19 cellular contexts compared by ENCODE assay signal in the genomic region with DNA sequence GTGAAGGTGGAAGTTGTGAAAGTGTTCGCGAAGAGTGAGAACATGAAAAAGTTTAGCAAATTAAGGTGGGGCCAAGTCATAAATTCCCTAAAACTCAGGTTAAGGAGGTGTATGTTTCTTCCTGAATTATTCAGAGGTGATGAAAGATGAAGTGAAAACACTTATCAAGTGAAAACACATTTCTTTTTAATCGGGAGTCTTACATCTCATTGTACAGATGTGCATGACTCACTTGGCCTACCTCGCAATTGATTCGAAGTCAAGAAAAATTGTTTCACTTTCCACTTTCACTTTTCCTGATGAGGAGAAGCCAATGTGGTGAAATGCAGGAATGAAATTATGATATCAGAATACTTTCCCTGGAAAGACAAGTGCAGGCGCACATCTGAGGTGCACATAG.
DNase-seq lines count a peak whose midpoint lies in the region; ATAC-seq, FAIRE-seq and TF ChIP-seq lines count a peak whose summit lies in the region.
"Had no signal": no experiment of that assay in that cellular context is flagged by ENCODE, and none has a peak within 500 bp of the region (broad histone marks: within the 10 kb centered on the region; RNA-seq: fewer than 3 reads in every experiment).

No MANE protein-coding gene starts in this region.

- no peak overlapping the region for H3K18ac ChIP-seq in IMR-90 (ENCODE audit: low read depth, low read length)

- no peak overlapping the region for H3K27ac ChIP-seq in IMR-90 (ENCODE audit: insufficient read depth, low read length)
- no peak overlapping the region for H3K27ac ChIP-seq in astrocyte (ENCODE audit: low read depth, low read length)
- H3K27ac ChIP-seq: C4-2B, esophagus muscularis mucosa, pancreas, SJCRH30, tibial artery had no signal

- no peak for TF ChIP-seq RAD21 in IMR-90 (IDR thresholded peaks at IDR 0.05; ENCODE audit: low read length)

- no peaks in the 10 kb centered on the region for H3K36me3 Mint-ChIP-seq in astrocyte (ENCODE audit: low read depth, unreplicated experiment)
- no peaks in the 10 kb centered on the region for H3K36me3 Mint-ChIP-seq in activated CD4-positive, alpha-beta T cell treated with anti-CD3 and anti-CD28 coated beads, Interleukin-2, amount 10 ng/mL, durations not matched to agents 24 days and 14 days (ENCODE audit: low read depth)
- H3K36me3 Mint-ChIP-seq: activated CD8-positive, alpha-beta memory T cell treated with anti-CD3 and anti-CD28 coated beads, Interleukin-2, amount 10 ng/mL, durations not matched to agents 7 days and 5 days had no signal

- H3K9me3 ChIP-seq in IMR-90 (ENCODE audit: control insufficient read depth, insufficient read depth, low read length) (no peaks in the 10 kb centered on the region), astrocyte (ENCODE audit: insufficient read depth, low read depth, low read length) (peaks cover 3% of the 10 kb centered on the region)
- H3K9me3 ChIP-seq: pancreas, SJCRH30 had no signal

- intact Hi-C loops in IMR-90 (cut with micrococcal nuclease): no loop called here
- intact Hi-C loops in activated CD4-positive, alpha-beta T cell treated with anti-CD3 and anti-CD28 coated beads, Interleukin-2, amount 10 ng/mL, durations not matched to agents 24 days and 14 days (cut with micrococcal nuclease): no loop called here

- TF ChIP-seq CTCF in IMR-90 (conservative IDR thresholded peaks at IDR 0.05; ENCODE audit: low read depth, low read length) (no peak), astrocyte (IDR thresholded peaks at IDR 0.05; ENCODE audit: insufficient read depth, low read depth, low read length) (no peak), fibroblast of the aortic adventitia (IDR thresholded peaks at IDR 0.05; ENCODE audit: insufficient read depth, low read length) (no peak), GM13977 (IDR thresholded peaks at IDR 0.05; ENCODE audit: extremely low read depth, insufficient read depth, missing control alignments) (no peak)

- no peaks in the 10 kb centered on the region for H4K20me1 ChIP-seq in IMR-90 (ENCODE audit: insufficient read depth, low read length)
- H4K20me1 ChIP-seq in astrocyte (ENCODE audit: insufficient read depth, low read length): no peaks in the 10 kb centered on the region

- H2BK15ac ChIP-seq in IMR-90 (ENCODE audit: low read depth, low read length): no peak overlapping the region

- no peak overlapping the region for H3K56ac ChIP-seq in IMR-90 (ENCODE audit: extremely low read depth, insufficient read depth, low read length)

- WGBS in IMR-90 (ENCODE audit: extremely low coverage in 2 of 2, insufficient read length in 1 of 2), 2 experiments: no CpG with 5 or more reads among the region's 6 CpGs

- H3K79me1 ChIP-seq in IMR-90 (ENCODE audit: low read depth in 1 of 2, low read length in 2 of 2): no peaks in the 10 kb centered on the region

- H3K9me1 ChIP-seq in IMR-90 (ENCODE audit: insufficient read depth, low read length): no peaks in the 10 kb centered on the region

- H4K8ac ChIP-seq in IMR-90 (ENCODE audit: low read depth in 2 of 2, low read length in 2 of 2): no peak overlapping the region

- no peak overlapping the region for H4K91ac ChIP-seq in IMR-90 (ENCODE audit: insufficient read depth, low read depth, low read length)

- no peak overlapping the region for H2BK120ac ChIP-seq in IMR-90 (ENCODE audit: low read depth, low read length)

- dilution Hi-C loops in IMR-90 (cut with HindIII; ENCODE audit: low sequenced_read_pairs, unreplicated experiment): no loop called here

- peak; percentile 55 for DNase-seq in IMR-90
- peak; percentile 41 for DNase-seq in astrocyte (ENCODE audit: low read depth)
- DNase-seq in fibroblast of the aortic adventitia (ENCODE audit: low read depth): peak; percentile 73
- peak; percentile 9 for DNase-seq in stromal cell of bone marrow (ENCODE audit: low read depth)
- DNase-seq in GM13977 (ENCODE audit: low spot score): no peak
- DNase-seq in activated CD4-positive, alpha-beta T cell treated with anti-CD3 and anti-CD28 coated beads, Interleukin-2, amount 10 ng/mL, durations not matched to agents 24 days and 14 days: no peak
- DNase-seq: activated CD4-positive, CD25-positive, alpha-beta regulatory T cell treated with anti-CD3 and anti-CD28 coated beads, Interleukin-2, amount 50 U/mL, for 72 hours; activated CD8-positive, alpha-beta memory T cell treated with anti-CD3 and anti-CD28 coated beads, Interleukin-2, amount 10 ng/mL, durations not matched to agents 7 days and 5 days; activated gamma-delta T cell; anterior cingulate cortex; NCI-H1436 treated with DMSO at 0.1 percent for 48 hours; NCI-H446; pancreas; SJCRH30; tibial artery had no signal

- H2AFZ ChIP-seq in IMR-90 (replicated peaks; ENCODE audit: low read length, poor library complexity) (no peak overlapping the region), astrocyte (ENCODE audit: low read depth, low read length) (no peak overlapping the region)

- H3K79me2 ChIP-seq in astrocyte (ENCODE audit: insufficient read depth, low read length): no peaks in the 10 kb centered on the region

- no peak overlapping the region for H3K4me2 ChIP-seq in IMR-90 (ENCODE audit: low read depth, low read length)
- H3K4me2 ChIP-seq in astrocyte (ENCODE audit: low read length): no peak overlapping the region
- H3K4me2 ChIP-seq: smooth muscle cell had no signal

- H3K9ac ChIP-seq in IMR-90 (ENCODE audit: low read depth, low read length) (no peak overlapping the region), astrocyte (ENCODE audit: low read length) (no peak overlapping the region)

- in situ Hi-C loops in IMR-90 (cut with MboI; ENCODE audit: low sequenced_read_pairs) (no loop called here), GM13977 (cut with MboI; ENCODE audit: low pct_unique_long_range_greater_than_20kb, low sequenced_read_pairs, unreplicated experiment) (no loop called here)

- no peak overlapping the region for H3K23ac ChIP-seq in IMR-90 (ENCODE audit: low read depth, low read length)

- H3K4me3 ChIP-seq in IMR-90 (ENCODE audit: insufficient read depth, low read depth, low read length): no peak overlapping the region
- no peak overlapping the region for H3K4me3 ChIP-seq in astrocyte (ENCODE audit: insufficient read depth, low read depth, low read length)
- no peak overlapping the region for H3K4me3 ChIP-seq in fibroblast of the aortic adventitia (ENCODE audit: low read depth, low read length)
- H3K4me3 ChIP-seq: esophagus muscularis mucosa, pancreas, SJCRH30, smooth muscle cell, tibial artery had no signal

- peaks cover 2% of the 10 kb centered on the region for H3K9me3 Mint-ChIP-seq in astrocyte (ENCODE audit: unreplicated experiment)
- peaks cover under 1% of the 10 kb centered on the region for H3K9me3 Mint-ChIP-seq in activated CD4-positive, alpha-beta T cell treated with anti-CD3 and anti-CD28 coated beads, Interleukin-2, amount 10 ng/mL, durations not matched to agents 24 days and 14 days

- no peak overlapping the region for H3K27ac Mint-ChIP-seq in astrocyte (ENCODE audit: unreplicated experiment)
- H3K27ac Mint-ChIP-seq in activated CD4-positive, alpha-beta T cell treated with anti-CD3 and anti-CD28 coated beads, Interleukin-2, amount 10 ng/mL, durations not matched to agents 24 days and 14 days: no peak overlapping the region
- H3K27ac Mint-ChIP-seq: activated CD8-positive, alpha-beta memory T cell treated with anti-CD3 and anti-CD28 coated beads, Interleukin-2, amount 10 ng/mL, durations not matched to agents 7 days and 5 days had no signal

- no peak overlapping the region for H3K4me3 Mint-ChIP-seq in astrocyte (ENCODE audit: unreplicated experiment)
- no peak overlapping the region for H3K4me3 Mint-ChIP-seq in activated CD4-positive, alpha-beta T cell treated with anti-CD3 and anti-CD28 coated beads, Interleukin-2, amount 10 ng/mL, durations not matched to agents 24 days and 14 days
- H3K4me3 Mint-ChIP-seq: activated CD8-positive, alpha-beta memory T cell treated with anti-CD3 and anti-CD28 coated beads, Interleukin-2, amount 10 ng/mL, durations not matched to agents 7 days and 5 days had no signal

- H3K14ac ChIP-seq in IMR-90 (replicated peaks; ENCODE audit: low read depth, low read length): no peak overlapping the region

- POLR2A ChIA-PET in IMR-90 (lab: Charles Lee; ENCODE audit: unreplicated experiment): no interaction called here

- TF ChIP-seq POLR2A in IMR-90 (IDR thresholded peaks at IDR 0.05; ENCODE audit: low read depth, low read length): no peak

- no peak overlapping the region for H3K4ac ChIP-seq in IMR-90 (ENCODE audit: low read depth, low read length)

- H2BK20ac ChIP-seq in IMR-90 (ENCODE audit: low read depth, low read length): no peak overlapping the region

- H2AK5ac ChIP-seq in IMR-90 (ENCODE audit: low read depth, low read length): no peak overlapping the region

- no peak overlapping the region for H2AK9ac ChIP-seq in IMR-90 (replicated peaks; ENCODE audit: low read depth, low read length, poor library complexity)

- no peaks in the 10 kb centered on the region for H3K27me3 Mint-ChIP-seq in astrocyte (ENCODE audit: low read depth, unreplicated experiment)
- no peaks in the 10 kb centered on the region for H3K27me3 Mint-ChIP-seq in activated CD4-positive, alpha-beta T cell treated with anti-CD3 and anti-CD28 coated beads, Interleukin-2, amount 10 ng/mL, durations not matched to agents 24 days and 14 days

- no peak for FAIRE-seq in astrocyte (lab: Jason Lieb, UNC)
- FAIRE-seq: pancreas had no signal

- peaks cover 5% of the 10 kb centered on the region for H3K4me1 Mint-ChIP-seq in astrocyte (ENCODE audit: low read depth, unreplicated experiment)
- no peaks in the 10 kb centered on the region for H3K4me1 Mint-ChIP-seq in activated CD4-positive, alpha-beta T cell treated with anti-CD3 and anti-CD28 coated beads, Interleukin-2, amount 10 ng/mL, durations not matched to agents 24 days and 14 days
- H3K4me1 Mint-ChIP-seq: activated CD8-positive, alpha-beta memory T cell treated with anti-CD3 and anti-CD28 coated beads, Interleukin-2, amount 10 ng/mL, durations not matched to agents 7 days and 5 days had no signal

- H2BK5ac ChIP-seq in IMR-90 (ENCODE audit: low read depth, low read length, poor library complexity, severe bottlenecking): no peak overlapping the region

- BruUV-seq in IMR-90 (replicated peaks; lab: Mats Ljungman, UMichigan): no TSS peak

- H3K36me3 ChIP-seq in IMR-90 (ENCODE audit: control insufficient read depth, insufficient read depth, low read length) (no peaks in the 10 kb centered on the region), astrocyte (ENCODE audit: insufficient read depth, low read length) (no peaks in the 10 kb centered on the region)
- H3K36me3 ChIP-seq: esophagus muscularis mucosa, pancreas, SJCRH30, tibial artery had no signal

- H4K5ac ChIP-seq in IMR-90 (ENCODE audit: low read depth, low read length): no peak overlapping the region

- CTCF ChIA-PET in IMR-90 (lab: Yijun Ruan, JAX): no interaction called here

- H3K27me3 ChIP-seq in IMR-90 (ENCODE audit: control insufficient read depth, insufficient read depth, low read length) (no peaks in the 10 kb centered on the region), astrocyte (ENCODE audit: insufficient read depth, low read length) (no peaks in the 10 kb centered on the region)
- H3K27me3 ChIP-seq: esophagus muscularis mucosa, pancreas, SJCRH30, tibial artery had no signal

- ATAC-seq in IMR-90 (ENCODE audit: low read depth) (no peak), HG02884 (IDR thresholded peaks at IDR 0.05; ENCODE audit: unreplicated experiment) (no peak)
- ATAC-seq: activated CD8-positive, alpha-beta memory T cell treated with anti-CD3 and anti-CD28 coated beads, Interleukin-2, amount 10 ng/mL, durations not matched to agents 7 days and 5 days; pancreas had no signal

- no peaks in the 10 kb centered on the region for H3K4me1 ChIP-seq in IMR-90 (ENCODE audit: control insufficient read depth, insufficient read depth, low read length)
- H3K4me1 ChIP-seq in astrocyte (ENCODE audit: insufficient read depth, low read length): no peaks in the 10 kb centered on the region
- H3K4me1 ChIP-seq: pancreas, SJCRH30, tibial artery had no signal

Comparison
In these comparisons a context has a peak if more than half of its experiments do, and no peak if none do; other contexts are left out.
1. DNase-seq: peak in IMR-90 (single experiment), astrocyte (single experiment), fibroblast of the aortic adventitia (single experiment) and stromal cell of bone marrow (single experiment); none in GM13977 (single experiment) and activated CD4-positive, alpha-beta T cell treated with anti-CD3 and anti-CD28 coated beads, Interleukin-2, amount 10 ng/mL, durations not matched to agents 24 days and 14 days (single experiment).